8 cellular contexts compared by ENCODE assay signal in the genomic region with DNA sequence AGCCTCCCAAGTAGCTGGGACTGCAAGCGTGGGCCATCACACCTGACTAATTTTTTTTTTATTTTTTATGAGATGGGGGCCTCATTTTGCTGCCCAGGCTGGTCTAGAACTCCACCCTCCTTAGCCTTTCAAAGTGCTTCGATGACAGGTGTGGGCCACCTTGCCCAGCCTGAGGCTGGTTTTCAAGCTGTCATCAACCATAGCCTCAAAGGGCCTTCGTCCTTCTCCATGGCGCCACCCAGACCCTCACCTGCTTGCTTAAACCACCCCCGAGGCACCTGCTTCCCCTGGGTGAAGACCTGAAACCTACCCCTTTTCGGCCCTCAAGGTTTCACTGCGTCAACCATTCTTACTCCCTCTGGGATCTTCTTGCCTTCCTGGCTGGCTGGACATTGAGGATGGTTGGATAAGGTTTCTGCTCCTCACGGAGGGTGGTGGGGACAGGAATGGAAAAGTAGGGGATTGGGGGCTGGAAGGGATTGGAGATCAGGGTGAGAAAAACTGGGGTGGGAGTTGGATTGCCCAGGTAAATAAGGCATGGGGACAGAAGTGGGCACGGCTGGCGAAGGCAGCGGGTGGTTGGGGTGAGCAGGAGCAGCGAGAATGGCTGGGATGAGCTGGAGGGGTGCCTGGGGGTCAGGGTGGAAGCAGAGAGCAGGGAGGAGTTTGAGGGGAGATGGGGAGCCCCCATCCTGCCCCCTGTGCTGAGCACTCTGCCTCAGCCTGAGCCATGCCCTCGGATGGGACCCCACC. TPM values are rescaled to one million over a fixed set of nuclear protein-coding genes. Genes with fewer than 3 reads are reported as not detected.
"Had no signal": no experiment of that assay in that cellular context is flagged by ENCODE, and none has a peak within 500 bp of the region (broad histone marks: within the 10 kb centered on the region; RNA-seq: fewer than 3 reads in every experiment).

No MANE protein-coding gene starts in this region.

- DNase-seq: activated CD4-positive, CD25-positive, alpha-beta regulatory T cell treated with anti-CD3 and anti-CD28 coated beads, Interleukin-2, amount 50 U/mL, for 72 hours; activated T-cell treated with anti-CD3 and anti-CD28 coated beads, Interleukin-2, amount 50 U/mL, for 4 hours; occipital lobe; stimulated activated CD4-positive, alpha-beta T cell treated with anti-CD3 and anti-CD28 coated beads, Interleukin-12 subunit alpha, Interleukin-12 subunit beta, amount 100 ng/mL, for 4 hours had no signal

- H3K36me3 Mint-ChIP-seq: memory B cell; stimulated activated memory B cell treated with anti-CD40 and anti-IgM and Interleukin-4, amounts not matched to agents 10 μg/mL and 1 μg/mL and 100 μg/mL, for 72 hours had no signal

- H3K9me3 Mint-ChIP-seq: activated T-cell treated with anti-CD3 and anti-CD28 coated beads, Interleukin-2, amount 50 U/mL, for 4 hours; memory B cell; nephron; stimulated activated memory B cell treated with anti-CD40 and anti-IgM and Interleukin-4, amounts not matched to agents 10 μg/mL and 1 μg/mL and 100 μg/mL, for 72 hours had no signal

- ATAC-seq: activated T-cell treated with anti-CD3 and anti-CD28 coated beads, Interleukin-2, amount 50 U/mL, for 4 hours; stimulated activated memory B cell treated with anti-CD40 and anti-IgM and Interleukin-4, amounts not matched to agents 10 μg/mL and 1 μg/mL and 100 μg/mL, for 72 hours had no signal

- H3K27ac Mint-ChIP-seq: memory B cell; nephron; stimulated activated memory B cell treated with anti-CD40 and anti-IgM and Interleukin-4, amounts not matched to agents 10 μg/mL and 1 μg/mL and 100 μg/mL, for 72 hours had no signal

- H3K4me3 Mint-ChIP-seq: activated T-cell treated with anti-CD3 and anti-CD28 coated beads, Interleukin-2, amount 50 U/mL, for 4 hours; memory B cell; nephron; stimulated activated memory B cell treated with anti-CD40 and anti-IgM and Interleukin-4, amounts not matched to agents 10 μg/mL and 1 μg/mL and 100 μg/mL, for 72 hours had no signal

RNA-seq across cellular contexts. Expression of gene ACR, which starts 2.8 kb away (rescaled TPM):
- total RNA-seq: activated T-cell treated with anti-CD3 and anti-CD28 coated beads, Interleukin-2, amount 50 U/mL, for 4 hours; occipital lobe; T-helper 1 cell treated with Interleukin-12 subunit alpha and Interleukin-12 subunit beta and Interleukin-4 antibody, amounts not matched to agents 30 ng/mL and 1 ng/mL, for 36 hours had no signal
